ENCODE assay signal across 8 cellular contexts in the genomic region with DNA sequence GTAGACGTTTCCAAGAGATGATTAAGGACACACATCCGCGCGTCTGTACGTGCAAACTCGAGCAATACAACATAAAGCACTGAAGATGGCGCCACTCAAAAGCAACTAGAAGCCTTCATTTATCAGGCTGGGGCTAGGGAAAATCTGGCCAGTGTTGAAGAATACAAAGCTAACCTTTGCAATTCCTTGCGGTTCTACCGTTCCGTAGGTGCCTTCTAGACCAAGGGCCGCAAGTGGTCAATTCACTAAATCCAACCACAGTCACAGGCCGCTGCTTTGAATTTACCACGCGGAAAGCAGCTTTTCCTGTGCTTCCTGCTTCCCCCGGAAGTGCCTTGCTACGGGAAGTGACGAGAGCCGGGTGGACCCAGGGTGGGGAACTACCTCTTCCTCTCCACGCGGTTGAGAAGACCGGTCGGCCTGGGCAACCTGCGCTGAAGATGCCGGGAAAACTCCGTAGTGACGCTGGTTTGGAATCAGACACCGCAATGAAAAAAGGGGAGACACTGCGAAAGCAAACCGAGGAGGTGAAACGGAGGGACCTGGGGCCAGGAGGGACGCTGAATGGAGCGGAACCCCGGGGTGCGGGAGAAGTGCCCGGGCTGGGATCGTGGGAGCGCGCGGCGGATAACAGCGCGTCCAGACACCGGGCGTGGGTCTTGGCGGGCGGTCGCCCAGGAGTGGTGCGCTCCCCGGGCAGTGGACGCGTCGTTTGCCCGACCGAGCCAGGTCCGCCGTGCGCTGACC. TPM values are rescaled to one million over a fixed set of nuclear protein-coding genes. Genes with fewer than 3 reads are reported as not detected.
DNase-seq lines count a peak whose midpoint lies in the region; ATAC-seq and TF ChIP-seq lines count a peak whose summit lies in the region.

TSS of gene DDX21 (plus strand) at position 385 of the 747 bp plus-strand sequence. CDS start at position 441, 56 bp downstream.

- H3K36me3 Mint-ChIP-seq in CD4-positive, alpha-beta T cell (ENCODE audit: low read depth), result peaks cover 39% of the 10 kb centered on the region

- CTCF ChIA-PET in CD4-positive, alpha-beta T cell (lab: Charles Lee), result interaction anchor here (0.8 to 2.5 kb wide), 11 partner anchors 10 to 169 kb away, joined by 3 to 6 read pairs (median 4); partner anchors contain the start of gene DDX50

- DNase-seq in CD4-positive, alpha-beta T cell, result peak; percentile 73 to 87 (median 80)
- peak; percentile 85 for DNase-seq in NCI-H774 (lab: John Stamatoyannopoulos, UW)
- peak; percentile 87 to 91 for DNase-seq in activated CD4-positive, alpha-beta T cell treated with anti-CD3 and anti-CD28 coated beads, Interleukin-2, amount 50 U/mL, for 48 hours
- peak; percentile 87 to 96 (median 94) for DNase-seq in dorsolateral prefrontal cortex
- peak; percentile 88 to 98 for DNase-seq in lower leg skin (ENCODE audit: low spot score in 2 of 2)
- peak; percentile 78 to 87 for DNase-seq in stimulated activated CD4-positive, alpha-beta T cell treated with anti-CD3 and anti-CD28 coated beads, Interleukin-4, amount 100 ng/mL, for 48 hours (ENCODE audit: low read depth in 2 of 2)

- peak; percentile 80 for ATAC-seq in CD4-positive, alpha-beta T cell (ENCODE audit: poor library complexity)
- peak; percentile 83 for ATAC-seq in GM19397 (IDR thresholded peaks at IDR 0.05; ENCODE audit: unreplicated experiment)
- ATAC-seq in HG03571 (IDR thresholded peaks at IDR 0.05; ENCODE audit: unreplicated experiment), result peak; percentile 67

- H3K4me3 ChIP-seq in dorsolateral prefrontal cortex, result peak within 1 kb of the TSS; percentile 69 to 100 (median 95)
- H3K4me3 ChIP-seq in lower leg skin (ENCODE audit: low read depth, poor library complexity, severe bottlenecking), result peak within 1 kb of the TSS; percentile 93

- intact Hi-C loops in CD4-positive, alpha-beta T cell (cut with DNase I, micrococcal nuclease), result loop anchor here (1.0 to 10.0 kb wide), 9 partner anchors 36 to 1071 kb away; partner anchors contain the start of genes CCAR1 (in 1 of the 2), DDX50 (in 1 of the 2), RUFY2 (in 1 of the 2) and SIRT1 (in 1 of the 2)
- intact Hi-C loops in dorsolateral prefrontal cortex (cut with DNase I) (loop anchor here in 1 of 2 donors (5.0 kb wide), 1 partner anchor 226 kb away; the partner anchor contains the start of gene SUPV3L1), lower leg skin (cut with DNase I; ENCODE audit: low total_unique reads) (no loop called here)

- H3K9me3 ChIP-seq in CD4-positive, alpha-beta T cell (ENCODE audit: control insufficient read depth, low read length), result no peaks in the 10 kb centered on the region

- no peak for TF ChIP-seq POLR2A in lower leg skin (IDR thresholded peaks at IDR 0.05)

- 0 to 1% methylated on average over 49 to 55 of the region's 57 CpGs for WGBS in lower leg skin, 2 donors

- peak; percentile 87 for TF ChIP-seq CTCF in CD4-positive, alpha-beta T cell (IDR thresholded peaks at IDR 0.05)
- TF ChIP-seq CTCF in dorsolateral prefrontal cortex (IDR thresholded peaks at IDR 0.05 in 54 of 56, conservative IDR thresholded peaks at IDR 0.05 in 2 of 56; ENCODE audit: low read depth in 1 of 56, partially characterized antibody in 56 of 56) (peak; percentile 31 to 79 (median 62)), lower leg skin (IDR thresholded peaks at IDR 0.05) (no peak)

- peak within 1 kb of the TSS; percentile 94 for H3K27ac Mint-ChIP-seq in CD4-positive, alpha-beta T cell

- H3K27me3 ChIP-seq in CD4-positive, alpha-beta T cell (ENCODE audit: control insufficient read depth, insufficient read depth, low read length), result no peaks in the 10 kb centered on the region
- H3K27me3 ChIP-seq in dorsolateral prefrontal cortex, result no peaks in the 10 kb centered on the region

- POLR2A ChIA-PET in CD4-positive, alpha-beta T cell (lab: Charles Lee), result interaction anchor here (0.6 to 3.9 kb wide), 26 partner anchors 9 to 624 kb away, joined by 3 to 24 read pairs (median 4); partner anchors contain the start of genes CCAR1, DDX50, HNRNPH3 and KIFBP

- peak within 1 kb of the TSS; percentile 98 for H3K27ac ChIP-seq in CD4-positive, alpha-beta T cell (ENCODE audit: low read depth, low read length)
- peak within 1 kb of the TSS in 56 of 59 donors; percentile 24 to 91 (median 76) for H3K27ac ChIP-seq in dorsolateral prefrontal cortex

- peak within 1 kb of the TSS; percentile 95 for H3K4me3 Mint-ChIP-seq in CD4-positive, alpha-beta T cell

- no peaks in the 10 kb centered on the region for H3K27me3 Mint-ChIP-seq in CD4-positive, alpha-beta T cell

- H3K4me1 Mint-ChIP-seq in CD4-positive, alpha-beta T cell (ENCODE audit: low read depth), result peaks cover 44% of the 10 kb centered on the region

- H3K9me3 Mint-ChIP-seq in CD4-positive, alpha-beta T cell, result no peaks in the 10 kb centered on the region

RNA-seq across cellular contexts. Expression of gene DDX21, which starts in this region (rescaled TPM):
- total RNA-seq in CD4-positive, alpha-beta T cell, result 100 to 1,000 TPM; 120 to 121 TPM
- 10 to 100 TPM; 13.9 to 30.2 (median 19.0) TPM for total RNA-seq in dorsolateral prefrontal cortex
- total RNA-seq in lower leg skin, result 10 to 100 TPM; 41.9 to 55.5 (median 47.9) TPM

Comparison
In these comparisons a context has a peak if more than half of its experiments do, and no peak if none do; other contexts are left out.
1. Peak in every context shown above with its lines: DNase-seq, ATAC-seq, H3K4me3 ChIP-seq and H3K27ac ChIP-seq.
2. CTCF ChIP-seq: peak in CD4-positive, alpha-beta T cell (single experiment) and dorsolateral prefrontal cortex (56 of 56); none in lower leg skin (0 of 3).